ENCODE assay signal across 9 cellular contexts in the genomic region with DNA sequence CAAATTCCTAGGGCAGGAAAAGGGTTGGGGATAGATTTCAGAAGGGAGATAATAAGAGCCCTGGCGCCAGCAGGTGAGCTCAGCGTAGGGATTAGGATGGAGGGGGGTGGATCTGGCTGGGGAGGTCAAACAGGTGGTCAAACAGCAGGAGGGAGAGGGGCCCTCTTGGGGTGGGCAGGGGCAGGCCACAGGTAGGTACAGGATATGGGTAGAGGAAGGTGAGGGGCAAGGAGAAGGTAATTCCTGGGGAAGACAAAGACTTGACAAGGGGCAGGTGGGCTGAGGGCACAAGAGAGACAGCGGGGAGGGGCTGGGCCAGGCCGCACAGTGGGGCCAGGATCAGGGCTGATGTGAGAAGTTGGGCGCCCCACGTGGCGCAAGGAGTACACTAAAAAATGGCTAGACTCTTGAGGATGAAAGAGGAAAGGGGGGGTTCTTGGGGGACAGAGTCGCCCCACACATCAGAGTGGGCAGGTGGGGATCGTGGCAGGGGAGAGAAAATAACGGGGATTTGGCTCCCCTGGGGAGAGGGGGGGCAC. TPM values are rescaled to one million over a fixed set of nuclear protein-coding genes. Genes with fewer than 3 reads are reported as not detected.
DNase-seq lines count a peak whose midpoint lies in the region; ATAC-seq, FAIRE-seq and TF ChIP-seq lines count a peak whose summit lies in the region.
"Had no signal": no experiment of that assay in that cellular context is flagged by ENCODE, and none has a peak within 500 bp of the region (broad histone marks: within the 10 kb centered on the region; RNA-seq: fewer than 3 reads in every experiment).

No MANE protein-coding gene starts in this region.

- H3K27me3 Mint-ChIP-seq in CD4-positive, alpha-beta memory T cell: no peaks in the 10 kb centered on the region

- peak overlapping the region; percentile 94 for H3K27ac ChIP-seq in CD4-positive, alpha-beta memory T cell (ENCODE audit: low read depth, low read length)
- peak overlapping the region; percentile 68 to 89 (median 74) for H3K27ac ChIP-seq in body of pancreas

- H3K36me3 ChIP-seq in CD4-positive, alpha-beta memory T cell (ENCODE audit: insufficient read depth, low read length): peaks cover 11% of the 10 kb centered on the region
- H3K36me3 ChIP-seq in body of pancreas (replicated peaks in 1 of 2; ENCODE audit: insufficient read depth in 1 of 2, low read depth in 2 of 2): peaks cover 0 to 8% of the 10 kb centered on the region in 2 donors

- H3K27me3 ChIP-seq in CD4-positive, alpha-beta memory T cell (ENCODE audit: insufficient read depth, low read length): no peaks in the 10 kb centered on the region
- no peaks in the 10 kb centered on the region for H3K27me3 ChIP-seq in body of pancreas

- intact Hi-C loops in CD4-positive, alpha-beta memory T cell (cut with micrococcal nuclease): loop anchor here (5.0 kb wide), 3 partner anchors 37 to 307 kb away; a partner anchor contains a TSS
- intact Hi-C loops in body of pancreas (cut with DNase I): no loop called here

- POLR2A ChIA-PET in CD4-positive, alpha-beta memory T cell (lab: Charles Lee; ENCODE audit: partially characterized antibody): interaction anchor here (1.0 to 10.2 kb wide), 10 partner anchors 11 to 157 kb away, joined by 3 to 128 read pairs (median 10); a partner anchor contains a TSS

- peaks cover 13 to 42% of the 10 kb centered on the region in 2 donors for H3K36me3 Mint-ChIP-seq in CD4-positive, alpha-beta memory T cell

- no peaks in the 10 kb centered on the region for H3K9me3 ChIP-seq in CD4-positive, alpha-beta memory T cell (ENCODE audit: control insufficient read depth in 1 of 2, low read length in 2 of 2)
- H3K9me3 ChIP-seq in body of pancreas: no peaks in the 10 kb centered on the region

- ATAC-seq in body of pancreas (no peak), HG03460 (IDR thresholded peaks at IDR 0.05; ENCODE audit: unreplicated experiment) (no peak), HG03196 (IDR thresholded peaks at IDR 0.05; ENCODE audit: unreplicated experiment) (no peak)

- H3K4me1 ChIP-seq in CD4-positive, alpha-beta memory T cell (ENCODE audit: insufficient read depth, low read length): peaks cover 37% of the 10 kb centered on the region
- peaks cover 37% of the 10 kb centered on the region for H3K4me1 ChIP-seq in body of pancreas

- TF ChIP-seq POLR2A in body of pancreas (IDR thresholded peaks at IDR 0.05): no peak

- peak overlapping the region; percentile 43 to 95 for H3K4me3 ChIP-seq in CD4-positive, alpha-beta memory T cell (ENCODE audit: low read length in 2 of 2)
- H3K4me3 ChIP-seq in body of pancreas: peak overlapping the region; percentile 58 to 78

- DNase-seq in CD4-positive, alpha-beta memory T cell: peak; percentile 42 to 68 (median 48)
- peak; percentile 68 for DNase-seq in HTR-8/SVneo (ENCODE audit: insufficient read length, low spot score)
- peak; percentile 37 for DNase-seq in T follicular helper cell (ENCODE audit: low read depth)
- peak; percentile 38 to 61 (median 42) for DNase-seq in body of pancreas
- peak; percentile 85 for DNase-seq in iPS-NIHi7 (ENCODE audit: extremely low spot score)
- peak; percentile 37 to 50 for DNase-seq in stimulated activated CD4-positive, alpha-beta T cell treated with anti-CD3 and anti-CD28 coated beads, Interleukin-1b, Interleukin-23, amount 100 ng/mL, for 4 hours (ENCODE audit: low read depth in 2 of 2)

- peak overlapping the region; percentile 95 to 98 (median 97) for H3K27ac Mint-ChIP-seq in CD4-positive, alpha-beta memory T cell

- peak in 2 of 7 experiments; percentile 2 to 9 for TF ChIP-seq CTCF in body of pancreas (IDR thresholded peaks at IDR 0.05)

- H3K4me1 Mint-ChIP-seq in CD4-positive, alpha-beta memory T cell: peaks cover 21 to 50% (median 32%) of the 10 kb centered on the region in 4 donors

- CTCF ChIA-PET in CD4-positive, alpha-beta memory T cell (lab: Charles Lee; ENCODE audit: partially characterized antibody): interaction anchor here (1.7 kb wide), 1 partner anchor 13 kb away, joined by 9 read pairs; no protein-coding TSS in a partner anchor

- FAIRE-seq in HTR-8/SVneo (lab: Jason Lieb, UNC): no peak

- H3K4me3 Mint-ChIP-seq in CD4-positive, alpha-beta memory T cell: peak overlapping the region; percentile 90 to 99 (median 98)

- peaks cover 0 to 2% (median 0%) of the 10 kb centered on the region in 8 donors for H3K9me3 Mint-ChIP-seq in CD4-positive, alpha-beta memory T cell

- 10 to 12% methylated on average over 8 to 10 of the region's 10 CpGs for WGBS in body of pancreas, 2 donors

RNA-seq across cellular contexts. Expression of a gene that starts 0.7 kb away (rescaled TPM):
- total RNA-seq in CD4-positive, alpha-beta memory T cell: 10 to 100 TPM; 72.7 to 73.0 TPM
- 10 to 100 TPM in 1 of 2 donors, 1 to 10 TPM in 1; 3.2 to 36.3 TPM for polyA plus RNA-seq in CD4-positive, alpha-beta memory T cell
- 10 to 100 TPM; 24.1 to 28.8 TPM for total RNA-seq in body of pancreas

RNA-seq across cellular contexts. Expression of a gene that starts 3.7 kb away (rescaled TPM):
- total RNA-seq in CD4-positive, alpha-beta memory T cell: 10 to 100 TPM; 25.6 to 29.2 TPM
- polyA plus RNA-seq in CD4-positive, alpha-beta memory T cell: 100 to 1,000 TPM; 130 to 159 TPM
- total RNA-seq in body of pancreas: 1 to 10 TPM; 2.6 to 4.9 TPM

RNA-seq across cellular contexts. Expression of a gene that starts 21.4 kb away (rescaled TPM):
- total RNA-seq in CD4-positive, alpha-beta memory T cell: 10 to 100 TPM; 51.5 to 58.6 TPM
- 10 to 100 TPM in 1 of 2 donors, 1 to 10 TPM in 1; 9.3 to 22.1 TPM for polyA plus RNA-seq in CD4-positive, alpha-beta memory T cell
- 10 to 100 TPM; 20.4 to 23.3 TPM for total RNA-seq in body of pancreas

RNA-seq across cellular contexts. Expression of a gene that starts 22.0 kb away (rescaled TPM):
- not detected for total RNA-seq in CD4-positive, alpha-beta memory T cell
- not detected for polyA plus RNA-seq in CD4-positive, alpha-beta memory T cell
- total RNA-seq in body of pancreas: 10 to 100 TPM; 25.7 to 30.6 TPM
- total RNA-seq: SK-MEL-5 had no signal

RNA-seq across cellular contexts. Expression of a gene that starts 47.9 kb away (rescaled TPM):
- total RNA-seq in CD4-positive, alpha-beta memory T cell: 1 to 10 TPM; 1.6 to 1.9 TPM
- 1 to 10 TPM; 1.3 to 3.1 TPM for polyA plus RNA-seq in CD4-positive, alpha-beta memory T cell
- 1 to 10 TPM; 1.0 to 1.6 TPM for total RNA-seq in body of pancreas

Comparison
In these comparisons a context has a peak if more than half of its experiments do, and no peak if none do; other contexts are left out.
1. RNA of a gene that starts 3.7 kb away (total RNA-seq): 25.6 to 29.2 TPM in CD4-positive, alpha-beta memory T cell; 2.6 to 4.9 TPM in body of pancreas; every median in the first group is over 4 times any median in the second.
2. Peak in every context shown above with its lines, with median percentiles within 50 percentile points of each other: DNase-seq.